ENCODE assay signal across 8 cellular contexts in genomic region chr20:29878281-29878741, GRCh38.
A peak's percentile ranks its signal among the peaks of the same experiment; 100 is the strongest.
DNase-seq lines count a peak whose midpoint lies in the region; ATAC-seq and TF ChIP-seq lines count a peak whose summit lies in the region.

No MANE protein-coding gene starts in this region.

- H3K36me3 ChIP-seq in esophagus squamous epithelium (no peaks in the 10 kb centered on the region), MM.1S (replicated peaks; ENCODE audit: insufficient read depth, low read length) (no peaks in the 10 kb centered on the region)

- TF ChIP-seq CTCF in esophagus squamous epithelium (IDR thresholded peaks at IDR 0.05) = no peak
- TF ChIP-seq CTCF in MM.1S (IDR thresholded peaks at IDR 0.05; ENCODE audit: low read length) = no peak

- H3K27ac ChIP-seq in esophagus squamous epithelium = no peak overlapping the region
- no peak overlapping the region for H3K27ac ChIP-seq in MM.1S (ENCODE audit: low read length)

- DNase-seq in D341Med (ENCODE audit: low spot score) (peak; percentile 30), SHP77 treated with DMSO at 0.1 percent for 48 hours (lab: John Stamatoyannopoulos, UW) (peak; percentile 78), left lobe of liver (ENCODE audit: low spot score) (peak; percentile 45), esophagus squamous epithelium (lab: John Stamatoyannopoulos, UW) (no peak), foreskin melanocyte (no peak), MM.1S (no peak)

- no peaks in the 10 kb centered on the region for H3F3A ChIP-seq in MM.1S (ENCODE audit: insufficient read depth, low read length)

- H3K9me2 ChIP-seq in MM.1S (replicated peaks; ENCODE audit: insufficient read depth, low read length) = no peaks in the 10 kb centered on the region

- 54 to 64% methylated on average over 20 to 22 of the region's 24 CpGs for WGBS in esophagus squamous epithelium, 2 donors

- peaks cover 0 to 8% (median 0%) of the 10 kb centered on the region in 4 donors for H3K27me3 ChIP-seq in esophagus squamous epithelium
- no peaks in the 10 kb centered on the region for H3K27me3 ChIP-seq in MM.1S (replicated peaks; ENCODE audit: insufficient read depth, low read length)

- ATAC-seq in HG02642 (IDR thresholded peaks at IDR 0.05; ENCODE audit: poor library complexity, unreplicated experiment) = peak; percentile 46
- peak; percentile 46 for ATAC-seq in left lobe of liver
- no peak for ATAC-seq in GM18907 (IDR thresholded peaks at IDR 0.05; ENCODE audit: unreplicated experiment)

- H3K4me2 ChIP-seq in MM.1S (ENCODE audit: low read depth, low read length) = no peak overlapping the region

- intact Hi-C loops in esophagus squamous epithelium (cut with DNase I) = loop anchor here (10.0 kb wide), 1 partner anchor 764 kb away; no protein-coding TSS in a partner anchor

- H3K4me1 ChIP-seq in esophagus squamous epithelium (no peaks in the 10 kb centered on the region), MM.1S (ENCODE audit: low read length) (no peaks in the 10 kb centered on the region)

- H3K4me3 ChIP-seq in esophagus squamous epithelium (peak overlapping the region in 1 of 4 donors; percentile 32), MM.1S (ENCODE audit: low read length) (no peak overlapping the region)

- H3K9me3 ChIP-seq in esophagus squamous epithelium = peaks cover 0 to 54% (median 31%) of the 10 kb centered on the region in 3 donors
- no peaks in the 10 kb centered on the region for H3K9me3 ChIP-seq in MM.1S (replicated peaks; ENCODE audit: insufficient read depth, low read length)

- H3K9ac ChIP-seq in MM.1S (ENCODE audit: low read length) = no peak overlapping the region

- H4K20me1 ChIP-seq in MM.1S (ENCODE audit: insufficient read depth, low read length) = no peaks in the 10 kb centered on the region

- TF ChIP-seq POLR2A in esophagus squamous epithelium (IDR thresholded peaks at IDR 0.05) = no peak

- no peak overlapping the region for H2AFZ ChIP-seq in MM.1S (ENCODE audit: low read length)

- H3K79me2 ChIP-seq in MM.1S (ENCODE audit: low read length) = no peaks in the 10 kb centered on the region

Comparison
In these comparisons a context has a peak if more than half of its experiments do, and no peak if none do; other contexts are left out.
1. DNase-seq: peak in D341Med (single experiment), SHP77 treated with DMSO at 0.1 percent for 48 hours (single experiment) and left lobe of liver (single experiment); none in esophagus squamous epithelium (single experiment), foreskin melanocyte (single experiment) and MM.1S (single experiment).